ENCODE assay signal across 16 cellular contexts in genomic region chr10:74067373-74068370, GRCh38.
DNase-seq lines count a peak whose midpoint lies in the region; FAIRE-seq and TF ChIP-seq lines count a peak whose summit lies in the region.
"Had no signal": no experiment of that assay in that cellular context is flagged by ENCODE, and none has a peak within 500 bp of the region (broad histone marks: within the 10 kb centered on the region; RNA-seq: fewer than 3 reads in every experiment).

No MANE protein-coding gene starts in this region.

- peak; percentile 55 for DNase-seq in AG10803 (ENCODE audit: low read depth)
- DNase-seq in HUDEP-2 (lab: John Stamatoyannopoulos, UW; ENCODE audit: unreplicated experiment in 76 of 76) = peak in 40 of 76 experiments; percentile 1 to 82 (median 34)
- peak; percentile 60 for DNase-seq in astrocyte (ENCODE audit: low read depth)
- DNase-seq in iris pigment epithelial cell (ENCODE audit: low read depth) = peak; percentile 71
- DNase-seq in activated naive CD4-positive, alpha-beta T cell treated with Interleukin-2 at 50 U/mL for 16 hours = no peak
- DNase-seq in middle frontal gyrus (ENCODE audit: extremely low spot score, low spot score) = no peak
- DNase-seq in COLO829 (ENCODE audit: low spot score) = no peak
- DNase-seq in DMS79 (lab: John Stamatoyannopoulos, UW) = no peak
- DNase-seq: naive B cell; NCI-H2107; stimulated activated CD4-positive, alpha-beta T cell treated with anti-CD3 and anti-CD28 coated beads, Interleukin-1b, Interleukin-23, amount 100 ng/mL, for 48 hours; stimulated activated CD8-positive, alpha-beta memory T cell treated with anti-CD3 and anti-CD28 coated beads, Interleukin-4, amount 100 ng/mL, for 48 hours had no signal

- H4K20me1 ChIP-seq in astrocyte (ENCODE audit: insufficient read depth, low read length) = peaks cover 76% of the 10 kb centered on the region

- H3K4me1 ChIP-seq in astrocyte (ENCODE audit: insufficient read depth, low read length) = peaks cover 31% of the 10 kb centered on the region

- H3K9me3 ChIP-seq in astrocyte (ENCODE audit: insufficient read depth, low read depth, low read length) = peaks cover 3% of the 10 kb centered on the region
- H3K9me3 ChIP-seq: HAP-1, thoracic aorta had no signal

- H3K27me3 ChIP-seq in astrocyte (ENCODE audit: insufficient read depth, low read length) = no peaks in the 10 kb centered on the region

- peaks cover 30% of the 10 kb centered on the region for H3K4me1 Mint-ChIP-seq in astrocyte (ENCODE audit: low read depth, unreplicated experiment)
- H3K4me1 Mint-ChIP-seq: B cell had no signal

- H2AFZ ChIP-seq in astrocyte (ENCODE audit: low read depth, low read length) = no peak overlapping the region

- H3K27me3 Mint-ChIP-seq in astrocyte (ENCODE audit: low read depth, unreplicated experiment) = no peaks in the 10 kb centered on the region
- H3K27me3 Mint-ChIP-seq: B cell, naive B cell had no signal

- peaks cover 45% of the 10 kb centered on the region for H3K36me3 ChIP-seq in astrocyte (ENCODE audit: insufficient read depth, low read length)

- H3K79me2 ChIP-seq in astrocyte (ENCODE audit: insufficient read depth, low read length) = peaks cover 93% of the 10 kb centered on the region

- H3K4me3 ChIP-seq in AG10803 (ENCODE audit: low read length) (no peak overlapping the region), astrocyte (ENCODE audit: insufficient read depth, low read depth, low read length) (no peak overlapping the region)
- H3K4me3 ChIP-seq: HAP-1, thoracic aorta had no signal

- peak overlapping the region; percentile 30 for H3K27ac Mint-ChIP-seq in astrocyte (ENCODE audit: unreplicated experiment)
- H3K27ac Mint-ChIP-seq: activated naive CD4-positive, alpha-beta T cell treated with anti-CD3 and anti-CD28 coated beads, Interleukin-2, amount 50 U/mL, for 72 hours; B cell had no signal

- H3K9me3 Mint-ChIP-seq in astrocyte (ENCODE audit: unreplicated experiment) = peaks cover 4% of the 10 kb centered on the region
- H3K9me3 Mint-ChIP-seq: activated naive CD4-positive, alpha-beta T cell treated with anti-CD3 and anti-CD28 coated beads, Interleukin-2, amount 50 U/mL, for 72 hours had no signal

- no peak overlapping the region for H3K4me2 ChIP-seq in astrocyte (ENCODE audit: low read length)

- H3K36me3 Mint-ChIP-seq in astrocyte (ENCODE audit: low read depth, unreplicated experiment) = peaks cover 26% of the 10 kb centered on the region

- no peak for FAIRE-seq in astrocyte (lab: Jason Lieb, UNC)

- no peak overlapping the region for H3K27ac ChIP-seq in astrocyte (ENCODE audit: low read depth, low read length)
- H3K27ac ChIP-seq: thoracic aorta had no signal

- no peak overlapping the region for H3K9ac ChIP-seq in astrocyte (ENCODE audit: low read length)

- TF ChIP-seq CTCF in AG10803 (conservative IDR thresholded peaks at IDR 0.05; ENCODE audit: low read length) (no peak), astrocyte (IDR thresholded peaks at IDR 0.05; ENCODE audit: insufficient read depth, low read depth, low read length) (no peak)

- H3K4me3 Mint-ChIP-seq in astrocyte (ENCODE audit: unreplicated experiment) = no peak overlapping the region
- H3K4me3 Mint-ChIP-seq: B cell, naive B cell had no signal

Comparison
In these comparisons a context has a peak if more than half of its experiments do, and no peak if none do; other contexts are left out.
1. DNase-seq: peak in AG10803 (single experiment), HUDEP-2 (40 of 76), astrocyte (single experiment) and iris pigment epithelial cell (single experiment); none in activated naive CD4-positive, alpha-beta T cell treated with Interleukin-2 at 50 U/mL for 16 hours (single experiment), middle frontal gyrus (single experiment), COLO829 (single experiment) and DMS79 (single experiment).